17 cellular contexts compared by ENCODE assay signal in the genomic region with DNA sequence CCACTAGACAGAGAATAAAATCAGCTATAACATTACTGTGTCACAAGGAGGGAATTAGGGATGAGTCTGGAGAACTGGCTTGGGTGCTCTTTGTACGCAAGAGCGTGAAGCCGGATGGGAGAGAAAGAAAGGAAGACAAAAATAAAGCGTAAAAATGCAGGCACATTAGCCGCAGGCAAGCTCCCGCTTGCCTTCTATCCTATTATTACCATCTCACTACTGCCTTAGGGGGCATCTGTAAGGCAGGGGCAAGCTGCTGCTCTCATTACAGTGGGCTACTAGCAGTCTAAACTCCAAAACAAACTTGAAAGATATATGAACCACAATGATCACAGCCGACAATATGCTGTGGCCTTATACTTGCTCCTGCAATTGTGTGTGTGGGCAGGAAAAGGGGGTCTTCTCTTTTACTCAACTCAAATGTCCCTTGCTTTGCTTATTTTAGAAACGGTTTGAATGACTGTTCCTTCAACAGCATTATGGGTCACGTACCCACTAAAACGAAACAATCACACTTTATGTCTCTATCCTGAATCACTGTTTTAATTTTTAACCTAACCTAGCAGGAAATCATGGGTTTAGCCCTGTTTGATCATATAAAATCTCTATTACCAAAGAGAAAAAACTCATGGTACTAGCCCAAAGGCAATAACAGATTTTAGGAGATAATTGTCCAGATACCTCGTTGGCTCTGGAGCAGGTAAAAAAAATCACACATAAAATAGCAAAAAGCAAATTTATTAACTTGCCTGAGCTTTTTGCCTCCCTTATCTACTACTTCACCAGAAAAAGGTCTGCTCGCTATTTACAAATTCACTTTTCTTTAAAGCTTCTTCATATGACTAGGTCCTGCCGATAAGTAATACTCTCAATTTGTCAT.
DNase-seq lines count a peak whose midpoint lies in the region; ATAC-seq and TF ChIP-seq lines count a peak whose summit lies in the region.
"Had no signal": no experiment of that assay in that cellular context is flagged by ENCODE, and none has a peak within 500 bp of the region (broad histone marks: within the 10 kb centered on the region; RNA-seq: fewer than 3 reads in every experiment).

No MANE protein-coding gene starts in this region.

- peaks cover 13 to 33% (median 26%) of the 10 kb centered on the region in 3 donors for H3K4me1 ChIP-seq in skeletal muscle tissue (ENCODE audit: control insufficient read depth in 3 of 3, insufficient read depth in 3 of 3, low read length in 3 of 3)
- H3K4me1 ChIP-seq: A549, testis had no signal

- H3K4me3 ChIP-seq in skeletal muscle tissue (ENCODE audit: low read length in 3 of 3) = no peak overlapping the region
- H3K4me3 ChIP-seq: A549, testis had no signal

- H3K9me3 Mint-ChIP-seq in glutamatergic neuron (ENCODE audit: unreplicated experiment) = peaks cover 5% of the 10 kb centered on the region
- H3K9me3 Mint-ChIP-seq in natural killer cell treated with Interleukin-12 subunit alpha and Interleukin-12 subunit beta and Interleukin-15 and Interleukin-18, amount 100 ng/mL, for 72 hours = no peaks in the 10 kb centered on the region

- no peaks in the 10 kb centered on the region for H3K36me3 ChIP-seq in skeletal muscle tissue (ENCODE audit: control insufficient read depth in 3 of 3, insufficient read depth in 3 of 3, low read length in 3 of 3)

- DNase-seq in NCI-H1417 (lab: John Stamatoyannopoulos, UW) (peak; percentile 5 to 85 (median 57)), NCI-H1417 treated with DMSO at 0.1 percent for 48 hours (lab: John Stamatoyannopoulos, UW) (no peak), NCI-H82 (lab: John Stamatoyannopoulos, UW) (peak; percentile 59), glutamatergic neuron (no peak), HPDE6-E6E7 (ENCODE audit: extremely low spot score) (no peak)
- no peak for DNase-seq in natural killer cell treated with Interleukin-12 subunit alpha and Interleukin-12 subunit beta and Interleukin-15 and Interleukin-18, amount 100 ng/mL, for 72 hours (ENCODE audit: low spot score)
- DNase-seq: activated CD4-positive, alpha-beta T cell treated with anti-CD3 and anti-CD28 coated beads, Interleukin-2, amount 50 U/mL, for 4 hours; activated naive CD4-positive, alpha-beta T cell; hippocampal formation; left ventricle myocardium superior; testis had no signal

- peak overlapping the region; percentile 87 for H3K27ac ChIP-seq in skeletal muscle tissue (ENCODE audit: low read depth, low read length)
- H3K27ac ChIP-seq: A549, testis had no signal

- H3K36me3 Mint-ChIP-seq in glutamatergic neuron (ENCODE audit: unreplicated experiment) = no peaks in the 10 kb centered on the region
- no peaks in the 10 kb centered on the region for H3K36me3 Mint-ChIP-seq in natural killer cell treated with Interleukin-12 subunit alpha and Interleukin-12 subunit beta and Interleukin-15 and Interleukin-18, amount 100 ng/mL, for 72 hours

- no peak for TF ChIP-seq CTCF in glutamatergic neuron (IDR thresholded peaks at IDR 0.05; ENCODE audit: partially characterized antibody, unreplicated experiment)

- no peak overlapping the region for H3K27ac Mint-ChIP-seq in glutamatergic neuron (ENCODE audit: unreplicated experiment)
- peak overlapping the region in 1 of 2 donors; percentile 15 for H3K27ac Mint-ChIP-seq in natural killer cell treated with Interleukin-12 subunit alpha and Interleukin-12 subunit beta and Interleukin-15 and Interleukin-18, amount 100 ng/mL, for 72 hours

- H3K27me3 Mint-ChIP-seq in glutamatergic neuron (ENCODE audit: unreplicated experiment) = peaks cover 4% of the 10 kb centered on the region
- no peaks in the 10 kb centered on the region for H3K27me3 Mint-ChIP-seq in natural killer cell treated with Interleukin-12 subunit alpha and Interleukin-12 subunit beta and Interleukin-15 and Interleukin-18, amount 100 ng/mL, for 72 hours

- peaks cover 34% of the 10 kb centered on the region for H3K4me1 Mint-ChIP-seq in glutamatergic neuron (ENCODE audit: low read depth, unreplicated experiment)
- peaks cover 3 to 8% of the 10 kb centered on the region in 2 donors for H3K4me1 Mint-ChIP-seq in natural killer cell treated with Interleukin-12 subunit alpha and Interleukin-12 subunit beta and Interleukin-15 and Interleukin-18, amount 100 ng/mL, for 72 hours (ENCODE audit: low read depth in 2 of 2)

- H3K27me3 ChIP-seq in skeletal muscle tissue (ENCODE audit: control insufficient read depth in 3 of 3, insufficient read depth in 3 of 3, low read length in 3 of 3) = no peaks in the 10 kb centered on the region
- H3K27me3 ChIP-seq: testis had no signal

- no peak for ATAC-seq in HG03521 (IDR thresholded peaks at IDR 0.05; ENCODE audit: unreplicated experiment)
- ATAC-seq in natural killer cell treated with Interleukin-12 subunit alpha and Interleukin-12 subunit beta and Interleukin-15 and Interleukin-18, amount 100 ng/mL, for 72 hours = no peak
- ATAC-seq: A549, esophagus mucosa, HCT116, left ventricle myocardium superior, Right ventricle myocardium inferior had no signal

- no peaks in the 10 kb centered on the region for H3K9me3 ChIP-seq in skeletal muscle tissue (ENCODE audit: control insufficient read depth in 3 of 3, low read length in 3 of 3)
- H3K9me3 ChIP-seq: A549, testis had no signal

- peak overlapping the region; percentile 68 for H3K4me3 Mint-ChIP-seq in glutamatergic neuron (ENCODE audit: unreplicated experiment)
- no peak overlapping the region for H3K4me3 Mint-ChIP-seq in natural killer cell treated with Interleukin-12 subunit alpha and Interleukin-12 subunit beta and Interleukin-15 and Interleukin-18, amount 100 ng/mL, for 72 hours

- H3K9ac ChIP-seq in skeletal muscle tissue (ENCODE audit: low read depth in 1 of 3, low read length in 3 of 3) = no peak overlapping the region

Comparison
In these comparisons a context has a peak if more than half of its experiments do, and no peak if none do; other contexts are left out.
1. DNase-seq: peak in NCI-H1417 (3 of 3) and NCI-H82 (single experiment); none in NCI-H1417 treated with DMSO at 0.1 percent for 48 hours (single experiment), glutamatergic neuron (single experiment), HPDE6-E6E7 (single experiment) and natural killer cell treated with Interleukin-12 subunit alpha and Interleukin-12 subunit beta and Interleukin-15 and Interleukin-18, amount 100 ng/mL, for 72 hours (single experiment).